Comparison of ENCODE assay signal across 1 cellular context in genomic region chr15:58742424-58743160, GRCh38.
TF ChIP-seq lines count a peak whose summit lies in the region.

No MANE protein-coding gene starts in this region.

TF ChIP-seq in HepG2, 621 proteins besides CTCF, POLR2A, EP300 and RAD21 (continued from another document and continues in another):
- TF ChIP-seq, protein P1, sequence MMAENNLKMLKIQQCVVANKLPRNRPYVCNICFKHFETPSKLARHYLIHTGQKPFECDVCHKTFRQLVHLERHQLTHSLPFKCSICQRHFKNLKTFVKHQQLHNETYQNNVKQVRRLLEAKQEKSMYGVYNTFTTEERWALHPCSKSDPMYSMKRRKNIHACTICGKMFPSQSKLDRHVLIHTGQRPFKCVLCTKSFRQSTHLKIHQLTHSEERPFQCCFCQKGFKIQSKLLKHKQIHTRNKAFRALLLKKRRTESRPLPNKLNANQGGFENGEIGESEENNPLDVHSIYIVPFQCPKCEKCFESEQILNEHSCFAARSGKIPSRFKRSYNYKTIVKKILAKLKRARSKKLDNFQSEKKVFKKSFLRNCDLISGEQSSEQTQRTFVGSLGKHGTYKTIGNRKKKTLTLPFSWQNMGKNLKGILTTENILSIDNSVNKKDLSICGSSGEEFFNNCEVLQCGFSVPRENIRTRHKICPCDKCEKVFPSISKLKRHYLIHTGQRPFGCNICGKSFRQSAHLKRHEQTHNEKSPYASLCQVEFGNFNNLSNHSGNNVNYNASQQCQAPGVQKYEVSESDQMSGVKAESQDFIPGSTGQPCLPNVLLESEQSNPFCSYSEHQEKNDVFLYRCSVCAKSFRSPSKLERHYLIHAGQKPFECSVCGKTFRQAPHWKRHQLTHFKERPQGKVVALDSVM (CRISPR knock-in tag; IDR thresholded peaks at IDR 0.05): peak; percentile 50; the same call in 1 of the 2 replicates
- no peak for TF ChIP-seq DR1 (CRISPR knock-in tag; IDR thresholded peaks at IDR 0.05)
- TF ChIP-seq, protein P2, sequence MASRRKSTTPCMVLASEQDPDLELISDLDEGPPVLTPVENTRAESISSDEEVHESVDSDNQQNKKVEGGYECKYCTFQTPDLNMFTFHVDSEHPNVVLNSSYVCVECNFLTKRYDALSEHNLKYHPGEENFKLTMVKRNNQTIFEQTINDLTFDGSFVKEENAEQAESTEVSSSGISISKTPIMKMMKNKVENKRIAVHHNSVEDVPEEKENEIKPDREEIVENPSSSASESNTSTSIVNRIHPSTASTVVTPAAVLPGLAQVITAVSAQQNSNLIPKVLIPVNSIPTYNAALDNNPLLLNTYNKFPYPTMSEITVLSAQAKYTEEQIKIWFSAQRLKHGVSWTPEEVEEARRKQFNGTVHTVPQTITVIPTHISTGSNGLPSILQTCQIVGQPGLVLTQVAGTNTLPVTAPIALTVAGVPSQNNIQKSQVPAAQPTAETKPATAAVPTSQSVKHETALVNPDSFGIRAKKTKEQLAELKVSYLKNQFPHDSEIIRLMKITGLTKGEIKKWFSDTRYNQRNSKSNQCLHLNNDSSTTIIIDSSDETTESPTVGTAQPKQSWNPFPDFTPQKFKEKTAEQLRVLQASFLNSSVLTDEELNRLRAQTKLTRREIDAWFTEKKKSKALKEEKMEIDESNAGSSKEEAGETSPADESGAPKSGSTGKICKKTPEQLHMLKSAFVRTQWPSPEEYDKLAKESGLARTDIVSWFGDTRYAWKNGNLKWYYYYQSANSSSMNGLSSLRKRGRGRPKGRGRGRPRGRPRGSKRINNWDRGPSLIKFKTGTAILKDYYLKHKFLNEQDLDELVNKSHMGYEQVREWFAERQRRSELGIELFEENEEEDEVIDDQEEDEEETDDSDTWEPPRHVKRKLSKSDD (CRISPR knock-in tag; IDR thresholded peaks at IDR 0.05; ENCODE audit: low read depth): no peak
- no peak for TF ChIP-seq FIP1L1 (IDR thresholded peaks at IDR 0.05; ENCODE audit: borderline replicate concordance, insufficient read depth, low read depth, low read length)
- TF ChIP-seq ELF1 (CRISPR knock-in tag; IDR thresholded peaks at IDR 0.05): no peak
- TF ChIP-seq SNRNP70 (IDR thresholded peaks at IDR 0.05; ENCODE audit: low read depth, low read length): no peak
- TF ChIP-seq, protein P3, sequence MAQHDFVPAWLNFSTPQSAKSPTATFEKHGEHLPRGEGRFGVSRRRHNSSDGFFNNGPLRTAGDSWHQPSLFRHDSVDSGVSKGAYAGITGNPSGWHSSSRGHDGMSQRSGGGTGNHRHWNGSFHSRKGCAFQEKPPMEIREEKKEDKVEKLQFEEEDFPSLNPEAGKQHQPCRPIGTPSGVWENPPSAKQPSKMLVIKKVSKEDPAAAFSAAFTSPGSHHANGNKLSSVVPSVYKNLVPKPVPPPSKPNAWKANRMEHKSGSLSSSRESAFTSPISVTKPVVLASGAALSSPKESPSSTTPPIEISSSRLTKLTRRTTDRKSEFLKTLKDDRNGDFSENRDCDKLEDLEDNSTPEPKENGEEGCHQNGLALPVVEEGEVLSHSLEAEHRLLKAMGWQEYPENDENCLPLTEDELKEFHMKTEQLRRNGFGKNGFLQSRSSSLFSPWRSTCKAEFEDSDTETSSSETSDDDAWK (CRISPR knock-in tag; IDR thresholded peaks at IDR 0.05): no peak
- no peak for TF ChIP-seq ZBTB38 (CRISPR knock-in tag; IDR thresholded peaks at IDR 0.05)
- TF ChIP-seq RXRB (CRISPR knock-in tag; IDR thresholded peaks at IDR 0.05; ENCODE audit: borderline replicate concordance): peak; percentile 57; the same call in 1 of the 2 replicates
- TF ChIP-seq REXO4 (CRISPR knock-in tag; IDR thresholded peaks at IDR 0.05; ENCODE audit: borderline replicate concordance): no peak
- no peak for TF ChIP-seq IKZF1 (IDR thresholded peaks at IDR 0.05)
- no peak for TF ChIP-seq RFX5 (IDR thresholded peaks at IDR 0.05; ENCODE audit: low read depth, low read length)
- peak; percentile 44; the same call in 1 of the 2 replicates for TF ChIP-seq FOXO1 (CRISPR knock-in tag; IDR thresholded peaks at IDR 0.05)
- no peak for TF ChIP-seq RBM22 (optimal IDR thresholded peaks at IDR 0.05; ENCODE audit: low read length)
- peak; percentile 21; the same call in 1 of the 2 replicates for TF ChIP-seq AHDC1 (CRISPR knock-in tag; IDR thresholded peaks at IDR 0.05; ENCODE audit: borderline replicate concordance)
- TF ChIP-seq NFRKB (IDR thresholded peaks at IDR 0.05): no peak
- TF ChIP-seq, protein P4, sequence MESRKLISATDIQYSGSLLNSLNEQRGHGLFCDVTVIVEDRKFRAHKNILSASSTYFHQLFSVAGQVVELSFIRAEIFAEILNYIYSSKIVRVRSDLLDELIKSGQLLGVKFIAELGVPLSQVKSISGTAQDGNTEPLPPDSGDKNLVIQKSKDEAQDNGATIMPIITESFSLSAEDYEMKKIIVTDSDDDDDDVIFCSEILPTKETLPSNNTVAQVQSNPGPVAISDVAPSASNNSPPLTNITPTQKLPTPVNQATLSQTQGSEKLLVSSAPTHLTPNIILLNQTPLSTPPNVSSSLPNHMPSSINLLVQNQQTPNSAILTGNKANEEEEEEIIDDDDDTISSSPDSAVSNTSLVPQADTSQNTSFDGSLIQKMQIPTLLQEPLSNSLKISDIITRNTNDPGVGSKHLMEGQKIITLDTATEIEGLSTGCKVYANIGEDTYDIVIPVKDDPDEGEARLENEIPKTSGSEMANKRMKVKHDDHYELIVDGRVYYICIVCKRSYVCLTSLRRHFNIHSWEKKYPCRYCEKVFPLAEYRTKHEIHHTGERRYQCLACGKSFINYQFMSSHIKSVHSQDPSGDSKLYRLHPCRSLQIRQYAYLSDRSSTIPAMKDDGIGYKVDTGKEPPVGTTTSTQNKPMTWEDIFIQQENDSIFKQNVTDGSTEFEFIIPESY (CRISPR knock-in tag; IDR thresholded peaks at IDR 0.05): peak; percentile 61
- no peak for TF ChIP-seq ZNF703 (CRISPR knock-in tag; IDR thresholded peaks at IDR 0.05; ENCODE audit: borderline replicate concordance)
- TF ChIP-seq PHF5A (CRISPR knock-in tag; IDR thresholded peaks at IDR 0.05; ENCODE audit: low read depth, unreplicated experiment): no peak
- no peak for TF ChIP-seq BRF2 (CRISPR knock-in tag; IDR thresholded peaks at IDR 0.05)
- TF ChIP-seq GTF3A (CRISPR knock-in tag; conservative IDR thresholded peaks at IDR 0.05): no peak
- TF ChIP-seq, protein P5, sequence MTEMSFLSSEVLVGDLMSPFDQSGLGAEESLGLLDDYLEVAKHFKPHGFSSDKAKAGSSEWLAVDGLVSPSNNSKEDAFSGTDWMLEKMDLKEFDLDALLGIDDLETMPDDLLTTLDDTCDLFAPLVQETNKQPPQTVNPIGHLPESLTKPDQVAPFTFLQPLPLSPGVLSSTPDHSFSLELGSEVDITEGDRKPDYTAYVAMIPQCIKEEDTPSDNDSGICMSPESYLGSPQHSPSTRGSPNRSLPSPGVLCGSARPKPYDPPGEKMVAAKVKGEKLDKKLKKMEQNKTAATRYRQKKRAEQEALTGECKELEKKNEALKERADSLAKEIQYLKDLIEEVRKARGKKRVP (CRISPR knock-in tag; IDR thresholded peaks at IDR 0.05): 0 out of 4 replicates have a peak, but pooled peaks of 1 of the 2 experiments have one; percentile 21
- no peak for TF ChIP-seq TMF1 (CRISPR knock-in tag; IDR thresholded peaks at IDR 0.05; ENCODE audit: low read depth)
- TF ChIP-seq, protein P6, sequence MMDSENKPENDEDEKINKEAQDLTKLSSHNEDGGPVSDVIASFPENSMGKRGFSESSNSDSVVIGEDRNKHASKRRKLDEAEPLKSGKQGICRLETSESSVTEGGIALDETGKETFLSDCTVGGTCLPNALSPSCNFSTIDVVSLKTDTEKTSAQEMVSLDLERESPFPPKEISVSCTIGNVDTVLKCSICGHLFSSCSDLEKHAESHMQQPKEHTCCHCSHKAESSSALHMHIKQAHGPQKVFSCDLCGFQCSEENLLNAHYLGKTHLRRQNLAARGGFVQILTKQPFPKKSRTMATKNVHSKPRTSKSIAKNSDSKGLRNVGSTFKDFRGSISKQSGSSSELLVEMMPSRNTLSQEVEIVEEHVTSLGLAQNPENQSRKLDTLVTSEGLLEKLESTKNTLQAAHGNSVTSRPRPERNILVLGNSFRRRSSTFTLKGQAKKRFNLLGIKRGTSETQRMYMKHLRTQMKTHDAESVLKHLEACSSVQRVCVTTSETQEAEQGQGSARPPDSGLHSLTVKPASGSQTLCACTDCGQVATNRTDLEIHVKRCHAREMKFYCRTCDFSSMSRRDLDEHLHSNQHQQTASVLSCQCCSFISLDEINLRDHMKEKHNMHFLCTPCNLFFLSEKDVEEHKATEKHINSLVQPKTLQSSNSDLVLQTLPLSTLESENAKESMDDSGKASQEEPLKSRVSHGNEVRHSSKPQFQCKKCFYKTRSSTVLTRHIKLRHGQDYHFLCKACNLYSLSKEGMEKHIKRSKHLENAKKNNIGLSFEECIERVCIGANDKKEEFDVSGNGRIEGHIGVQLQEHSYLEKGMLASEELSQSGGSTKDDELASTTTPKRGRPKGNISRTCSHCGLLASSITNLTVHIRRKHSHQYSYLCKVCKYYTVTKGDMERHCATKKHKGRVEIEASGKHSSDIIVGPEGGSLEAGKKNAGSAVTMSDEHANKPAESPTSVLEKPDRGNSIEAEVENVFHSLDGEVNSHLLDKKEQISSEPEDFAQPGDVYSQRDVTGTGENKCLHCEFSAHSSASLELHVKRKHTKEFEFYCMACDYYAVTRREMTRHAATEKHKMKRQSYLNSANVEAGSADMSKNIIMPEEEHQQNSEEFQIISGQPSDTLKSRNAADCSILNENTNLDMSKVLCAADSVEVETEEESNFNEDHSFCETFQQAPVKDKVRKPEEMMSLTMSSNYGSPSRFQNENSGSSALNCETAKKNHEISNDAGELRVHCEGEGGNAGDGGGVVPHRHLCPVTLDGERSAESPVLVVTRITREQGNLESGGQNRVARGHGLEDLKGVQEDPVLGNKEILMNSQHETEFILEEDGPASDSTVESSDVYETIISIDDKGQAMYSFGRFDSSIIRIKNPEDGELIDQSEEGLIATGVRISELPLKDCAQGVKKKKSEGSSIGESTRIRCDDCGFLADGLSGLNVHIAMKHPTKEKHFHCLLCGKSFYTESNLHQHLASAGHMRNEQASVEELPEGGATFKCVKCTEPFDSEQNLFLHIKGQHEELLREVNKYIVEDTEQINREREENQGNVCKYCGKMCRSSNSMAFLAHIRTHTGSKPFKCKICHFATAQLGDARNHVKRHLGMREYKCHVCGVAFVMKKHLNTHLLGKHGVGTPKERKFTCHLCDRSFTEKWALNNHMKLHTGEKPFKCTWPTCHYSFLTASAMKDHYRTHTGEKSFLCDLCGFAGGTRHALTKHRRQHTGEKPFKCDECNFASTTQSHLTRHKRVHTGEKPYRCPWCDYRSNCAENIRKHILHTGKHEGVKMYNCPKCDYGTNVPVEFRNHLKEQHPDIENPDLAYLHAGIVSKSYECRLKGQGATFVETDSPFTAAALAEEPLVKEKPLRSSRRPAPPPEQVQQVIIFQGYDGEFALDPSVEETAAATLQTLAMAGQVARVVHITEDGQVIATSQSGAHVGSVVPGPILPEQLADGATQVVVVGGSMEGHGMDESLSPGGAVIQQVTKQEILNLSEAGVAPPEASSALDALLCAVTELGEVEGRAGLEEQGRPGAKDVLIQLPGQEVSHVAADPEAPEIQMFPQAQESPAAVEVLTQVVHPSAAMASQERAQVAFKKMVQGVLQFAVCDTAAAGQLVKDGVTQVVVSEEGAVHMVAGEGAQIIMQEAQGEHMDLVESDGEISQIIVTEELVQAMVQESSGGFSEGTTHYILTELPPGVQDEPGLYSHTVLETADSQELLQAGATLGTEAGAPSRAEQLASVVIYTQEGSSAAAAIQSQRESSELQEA (CRISPR knock-in tag; IDR thresholded peaks at IDR 0.05; ENCODE audit: not compliant biosample characterization): no peak
- no peak for TF ChIP-seq ZNF235 (CRISPR knock-in tag; IDR thresholded peaks at IDR 0.05; ENCODE audit: borderline replicate concordance)
- no peak for TF ChIP-seq CHD4 (IDR thresholded peaks at IDR 0.05; ENCODE audit: borderline replicate concordance, low read length)
- TF ChIP-seq ELF4 (CRISPR knock-in tag; IDR thresholded peaks at IDR 0.05; ENCODE audit: borderline replicate concordance): no peak
- no peak for TF ChIP-seq ZNF614 (CRISPR knock-in tag; IDR thresholded peaks at IDR 0.05; ENCODE audit: borderline replicate concordance)
- no peak for TF ChIP-seq ZNF329 (CRISPR knock-in tag; IDR thresholded peaks at IDR 0.05; ENCODE audit: low read depth)
- peak; percentile 86 for TF ChIP-seq RARA (CRISPR knock-in tag; IDR thresholded peaks at IDR 0.05)
